In genomic region chr1:151839457-151840409, GRCh38 we compare ENCODE assay signal across 8 cellular contexts. TPM values are rescaled to one million over a fixed set of nuclear protein-coding genes. Genes with fewer than 3 reads are reported as not detected.
DNase-seq lines count a peak whose midpoint lies in the region; ATAC-seq and TF ChIP-seq lines count a peak whose summit lies in the region.

C2CD4D (minus strand) TSS chr1:151839820; CDS start chr1:151838989, 831 bp downstream.

- H3K36me3 ChIP-seq in SK-N-SH (replicated peaks in 1 of 2; ENCODE audit: control insufficient read depth in 1 of 2, insufficient read depth in 2 of 2, low read length in 1 of 2): no peaks in the 10 kb centered on the region

- H3K4me3 ChIP-seq in SK-N-SH (ENCODE audit: low read depth in 2 of 2, low read length in 1 of 2): no peak within 1 kb of the TSS

- POLR2A ChIA-PET in SK-N-SH (lab: Yijun Ruan, JAX): no interaction called here

- H3K4me1 Mint-ChIP-seq in memory B cell: peaks cover 21% of the 10 kb centered on the region

- peak; percentile 63 for ATAC-seq in memory B cell (ENCODE audit: low read depth)

- 87% methylated on average over 46 of the region's 48 CpGs for WGBS in SK-N-SH (ENCODE audit: low lambda C conversion rate)

- CTCF ChIA-PET in SK-N-SH (lab: Yijun Ruan, JAX): interaction anchor here (0.9 to 2.5 kb wide), 4 partner anchors 10 to 246 kb away, joined by 3 to 7 read pairs (median 5); partner anchors contain the start of gene CELF3

- no peaks in the 10 kb centered on the region for H3F3A ChIP-seq in SK-N-SH (replicated peaks; ENCODE audit: insufficient read depth)

- no peak for TF ChIP-seq EP300 in SK-N-SH (IDR thresholded peaks at IDR 0.05; ENCODE audit: borderline replicate concordance in 1 of 2, low read depth in 1 of 2, low read length in 1 of 2)

- no peak for TF ChIP-seq CTCF in SK-N-SH (IDR thresholded peaks at IDR 0.05)

- no peak for TF ChIP-seq RAD21 in SK-N-SH (IDR thresholded peaks at IDR 0.05; ENCODE audit: low read length)

- H3K9me3 Mint-ChIP-seq in memory B cell: no peaks in the 10 kb centered on the region

- H2AFZ ChIP-seq in SK-N-SH (ENCODE audit: low read depth): no peak within 1 kb of the TSS

- peak within 1 kb of the TSS; percentile 75 for H3K4me3 Mint-ChIP-seq in memory B cell

- no peak within 1 kb of the TSS for H3K9ac ChIP-seq in SK-N-SH

- H3K27ac ChIP-seq in SK-N-SH (ENCODE audit: low read depth in 2 of 2, low read length in 1 of 2): no peak within 1 kb of the TSS; a peak in 1 of 4 replicates

- peaks cover 0 to 8% of the 10 kb centered on the region in 2 experiments; a peak in 1 of 4 replicates for H3K4me1 ChIP-seq in SK-N-SH (ENCODE audit: control insufficient read depth in 1 of 2, insufficient read depth in 2 of 2, low read depth in 1 of 2, low read length in 1 of 2)

- H3K27me3 ChIP-seq in SK-N-SH (ENCODE audit: insufficient read depth): no peaks in the 10 kb centered on the region

- H3K36me3 Mint-ChIP-seq in memory B cell: no peaks in the 10 kb centered on the region

- H3K27me3 Mint-ChIP-seq in memory B cell: peaks cover 9% of the 10 kb centered on the region

- H3K27ac Mint-ChIP-seq in memory B cell: peak within 1 kb of the TSS; percentile 31

- H3K79me2 ChIP-seq in SK-N-SH (ENCODE audit: insufficient read depth): no peaks in the 10 kb centered on the region

- DNase-seq in DMS53 treated with DMSO at 0.1 percent for 48 hours (lab: John Stamatoyannopoulos, UW; ENCODE audit: unreplicated experiment): peak; percentile 93
- peak; percentile 78 for DNase-seq in NCI-H1105 treated with DMSO at 0.1 percent for 48 hours (lab: John Stamatoyannopoulos, UW)
- DNase-seq in activated CD4-positive, alpha-beta T cell treated with anti-CD3 and anti-CD28 coated beads, Interleukin-2, amount 50 U/mL, for 24 hours (ENCODE audit: low read depth in 1 of 2, low spot score in 1 of 2): peak; percentile 41 to 55
- DNase-seq in dermis blood vessel endothelial cell: peak; percentile 36
- peak; percentile 45 to 52 for DNase-seq in memory B cell (ENCODE audit: low spot score in 2 of 2)
- DNase-seq in stimulated activated CD8-positive, alpha-beta memory T cell treated with anti-CD3 and anti-CD28 coated beads, Interleukin-12 subunit alpha, Interleukin-12 subunit beta, amount 100 ng/mL, for 1 hour (ENCODE audit: low read depth): peak; percentile 45
- DNase-seq in NCI-H345 (lab: John Stamatoyannopoulos, UW): no peak
- DNase-seq in SK-N-SH: no peak

- H3K9me3 ChIP-seq in SK-N-SH: no peaks in the 10 kb centered on the region

- H4K20me1 ChIP-seq in SK-N-SH (ENCODE audit: insufficient read depth): no peaks in the 10 kb centered on the region

- no peaks in the 10 kb centered on the region for H3K9me2 ChIP-seq in SK-N-SH

- no peak within 1 kb of the TSS for H3K4me2 ChIP-seq in SK-N-SH

TF ChIP-seq in SK-N-SH, 30 proteins besides CTCF, POLR2A, EP300 and RAD21:
- TF ChIP-seq ELF1 (IDR thresholded peaks at IDR 0.05) (no peak), NFIC (IDR thresholded peaks at IDR 0.05; ENCODE audit: borderline replicate concordance) (no peak), REST (IDR thresholded peaks at IDR 0.05; ENCODE audit: low read depth, low read length) (no peak), CHD2 (IDR thresholded peaks at IDR 0.05; ENCODE audit: low read length, partially characterized antibody) (no peak), SIN3A (IDR thresholded peaks at IDR 0.05; ENCODE audit: borderline replicate concordance, low read depth, low read length) (no peak), RCOR1 (IDR thresholded peaks at IDR 0.05; ENCODE audit: low read length) (no peak), JUND (IDR thresholded peaks at IDR 0.05) (no peak), POLR2AphosphoS5 (IDR thresholded peaks at IDR 0.05; ENCODE audit: low read depth, low read length) (no peak), ZBTB33 (IDR thresholded peaks at IDR 0.05; ENCODE audit: borderline replicate concordance, low read depth) (no peak), YY1 (IDR thresholded peaks at IDR 0.05; ENCODE audit: low read depth) (no peak), GATA2 (CRISPR knock-in tag; IDR thresholded peaks at IDR 0.05) (no peak)
TF ChIP-seq in SK-N-SH: peak in this region for 0.

RNA-seq across cellular contexts. Expression of gene C2CD4D, which starts in this region (rescaled TPM):
- total RNA-seq in dermis blood vessel endothelial cell: 0.09 TPM in 1 of 2 replicates, not detected in the other
- not detected in 2 replicates for polyA plus RNA-seq in SK-N-SH (2012; rRNA removed)
- polyA plus RNA-seq in SK-N-SH (2012; cell fraction: cytosol; rRNA removed): not detected in 2 replicates
- not detected in 2 replicates for polyA plus RNA-seq in SK-N-SH (2012; cell fraction: nucleus; rRNA removed)

Comparison
In these comparisons a context has a peak if more than half of its experiments do, and no peak if none do; other contexts are left out.
1. Peak in DNase-seq in dermis blood vessel endothelial cell; RNA of the gene not detected or under 1 TPM.
2. DNase-seq: peak in DMS53 treated with DMSO at 0.1 percent for 48 hours (single experiment), NCI-H1105 treated with DMSO at 0.1 percent for 48 hours (single experiment), activated CD4-positive, alpha-beta T cell treated with anti-CD3 and anti-CD28 coated beads, Interleukin-2, amount 50 U/mL, for 24 hours (2 of 2), memory B cell (2 of 2) and stimulated activated CD8-positive, alpha-beta memory T cell treated with anti-CD3 and anti-CD28 coated beads, Interleukin-12 subunit alpha, Interleukin-12 subunit beta, amount 100 ng/mL, for 1 hour (single experiment); none in NCI-H345 (single experiment) and SK-N-SH (single experiment).